In genomic region chr22:35219012-35219411, GRCh38 we compare ENCODE assay signal across 1 cellular context.
TF ChIP-seq lines count a peak whose summit lies in the region.

No MANE protein-coding gene starts in this region.

TF ChIP-seq in IMR-90, 13 proteins besides CTCF, POLR2A, EP300 and RAD21:
- TF ChIP-seq USF2 (IDR thresholded peaks at IDR 0.05; ENCODE audit: low read depth, low read length) (no peak), CHD1 (IDR thresholded peaks at IDR 0.05; ENCODE audit: low read depth, low read length) (no peak), FOS (IDR thresholded peaks at IDR 0.05; ENCODE audit: low read depth, low read length) (no peak), BHLHE40 (IDR thresholded peaks at IDR 0.05; ENCODE audit: low read depth, low read length) (no peak), NFE2L2 (IDR thresholded peaks at IDR 0.05; ENCODE audit: low read depth, low read length) (peak; percentile 80), SMC3 (IDR thresholded peaks at IDR 0.05; ENCODE audit: low read depth, low read length) (no peak), RFX5 (IDR thresholded peaks at IDR 0.05; ENCODE audit: low read depth, low read length) (no peak)
